19 cellular contexts compared by ENCODE assay signal in genomic region chr1:241888232-241888631, GRCh38. TPM values are rescaled to one million over a fixed set of nuclear protein-coding genes. Genes with fewer than 3 reads are reported as not detected.
DNase-seq lines count a peak whose midpoint lies in the region; ATAC-seq and TF ChIP-seq lines count a peak whose summit lies in the region.
"Had no signal": no experiment of that assay in that cellular context is flagged by ENCODE, and none has a peak within 500 bp of the region (broad histone marks: within the 10 kb centered on the region; RNA-seq: fewer than 3 reads in every experiment).

No MANE protein-coding gene starts in this region.

- H3K79me2 ChIP-seq in fibroblast of lung (ENCODE audit: control insufficient read depth, insufficient read depth, low read length): no peaks in the 10 kb centered on the region

- ATAC-seq in activated naive CD8-positive, alpha-beta T cell treated with anti-CD3 and anti-CD28 coated beads, Interleukin-2, amount 50 U/mL, for 24 hours: peak; percentile 68
- peak; percentile 92 for ATAC-seq in SK-N-SH treated with all-trans-retinoic acid at 6 μM for 48 hours
- peak; percentile 70 for ATAC-seq in stimulated activated effector memory CD8-positive, alpha-beta T cell treated with anti-CD3 and anti-CD28 coated beads, Interleukin-12 subunit alpha, Interleukin-12 subunit beta, amount 100 ng/mL, for 72 hours
- no peak for ATAC-seq in activated CD4-positive, CD25-positive, alpha-beta regulatory T cell treated with anti-CD3 and anti-CD28 coated beads, Interleukin-2, amount 50 U/mL, for 24 hours
- ATAC-seq: effector memory CD8-positive, alpha-beta T cell; naive thymus-derived CD8-positive, alpha-beta T cell; psoas muscle had no signal

- no peaks in the 10 kb centered on the region for H3K27me3 ChIP-seq in fibroblast of lung (ENCODE audit: control insufficient read depth, insufficient read depth, low read length)
- H3K27me3 ChIP-seq: vagina had no signal

- H3K4me3 ChIP-seq in fibroblast of lung (replicated peaks in 1 of 4; ENCODE audit: control extremely low read depth in 1 of 4, insufficient read depth in 1 of 4, low read depth in 3 of 4, low read length in 4 of 4): no peak overlapping the region
- H3K4me3 ChIP-seq: lung, psoas muscle, vagina had no signal

- no peak overlapping the region for H3K9ac ChIP-seq in fibroblast of lung (ENCODE audit: insufficient read depth, low read length)

- H3K4me2 ChIP-seq in fibroblast of lung (ENCODE audit: extremely low read depth, insufficient read depth, low read length): peak overlapping the region; percentile 25

- peaks cover 45% of the 10 kb centered on the region for H3K36me3 Mint-ChIP-seq in activated naive CD8-positive, alpha-beta T cell treated with anti-CD3 and anti-CD28 coated beads, Interleukin-2, amount 50 U/mL, for 24 hours (ENCODE audit: low read depth)
- H3K36me3 Mint-ChIP-seq in activated naive CD8-positive, alpha-beta T cell treated with anti-CD3 and anti-CD28 coated beads for 36 hours: peaks cover 46% of the 10 kb centered on the region
- H3K36me3 Mint-ChIP-seq in stimulated activated effector memory CD8-positive, alpha-beta T cell treated with anti-CD3 and anti-CD28 coated beads, Interleukin-12 subunit alpha, Interleukin-12 subunit beta, amount 100 ng/mL, for 72 hours: peaks cover 46% of the 10 kb centered on the region

- H3K27ac ChIP-seq in fibroblast of lung (ENCODE audit: insufficient read depth, low read length): no peak overlapping the region
- H3K27ac ChIP-seq: psoas muscle, vagina had no signal

- no peak overlapping the region for H3K27ac Mint-ChIP-seq in activated naive CD8-positive, alpha-beta T cell treated with anti-CD3 and anti-CD28 coated beads, Interleukin-2, amount 50 U/mL, for 24 hours
- no peak overlapping the region for H3K27ac Mint-ChIP-seq in activated naive CD8-positive, alpha-beta T cell treated with anti-CD3 and anti-CD28 coated beads for 36 hours
- no peak overlapping the region for H3K27ac Mint-ChIP-seq in stimulated activated effector memory CD8-positive, alpha-beta T cell treated with anti-CD3 and anti-CD28 coated beads, Interleukin-12 subunit alpha, Interleukin-12 subunit beta, amount 100 ng/mL, for 72 hours
- H3K27ac Mint-ChIP-seq: activated naive CD8-positive, alpha-beta T cell treated with anti-CD3 and anti-CD28 coated beads, Interleukin-2, amount 10 ng/mL, durations not matched to agents 7 days and 5 days; effector memory CD8-positive, alpha-beta T cell; naive thymus-derived CD8-positive, alpha-beta T cell had no signal

- peaks cover 3% of the 10 kb centered on the region for H3K4me1 Mint-ChIP-seq in activated naive CD8-positive, alpha-beta T cell treated with anti-CD3 and anti-CD28 coated beads, Interleukin-2, amount 50 U/mL, for 24 hours
- H3K4me1 Mint-ChIP-seq in activated naive CD8-positive, alpha-beta T cell treated with anti-CD3 and anti-CD28 coated beads for 36 hours: no peaks in the 10 kb centered on the region
- no peaks in the 10 kb centered on the region for H3K4me1 Mint-ChIP-seq in stimulated activated effector memory CD8-positive, alpha-beta T cell treated with anti-CD3 and anti-CD28 coated beads, Interleukin-12 subunit alpha, Interleukin-12 subunit beta, amount 100 ng/mL, for 72 hours
- H3K4me1 Mint-ChIP-seq: naive thymus-derived CD8-positive, alpha-beta T cell had no signal

- peaks cover 2% of the 10 kb centered on the region for H3K36me3 ChIP-seq in fibroblast of lung (ENCODE audit: control insufficient read depth, insufficient read depth, low read length)
- H3K36me3 ChIP-seq: vagina had no signal

- H4K20me1 ChIP-seq in fibroblast of lung (ENCODE audit: control insufficient read depth, extremely low read depth, insufficient read depth, low read length): no peaks in the 10 kb centered on the region

- no peak overlapping the region for H2AFZ ChIP-seq in fibroblast of lung (ENCODE audit: low read length)

- no peak for TF ChIP-seq CTCF in fibroblast of lung (conservative IDR thresholded peaks at IDR 0.05 in 1 of 2, IDR thresholded peaks at IDR 0.05 in 1 of 2; ENCODE audit: low read depth in 1 of 2, low read length in 2 of 2)

- H3K27me3 Mint-ChIP-seq in activated naive CD8-positive, alpha-beta T cell treated with anti-CD3 and anti-CD28 coated beads, Interleukin-2, amount 50 U/mL, for 24 hours: no peaks in the 10 kb centered on the region
- H3K27me3 Mint-ChIP-seq in activated naive CD8-positive, alpha-beta T cell treated with anti-CD3 and anti-CD28 coated beads for 36 hours: no peaks in the 10 kb centered on the region
- H3K27me3 Mint-ChIP-seq: activated naive CD8-positive, alpha-beta T cell treated with anti-CD3 and anti-CD28 coated beads, Interleukin-2, amount 10 ng/mL, durations not matched to agents 7 days and 5 days; effector memory CD8-positive, alpha-beta T cell; naive thymus-derived CD8-positive, alpha-beta T cell had no signal

- no peaks in the 10 kb centered on the region for H3K4me1 ChIP-seq in fibroblast of lung (ENCODE audit: control insufficient read depth, extremely low read depth, insufficient read depth, low read length)
- H3K4me1 ChIP-seq: psoas muscle, vagina had no signal

- H3K9me3 Mint-ChIP-seq in activated naive CD8-positive, alpha-beta T cell treated with anti-CD3 and anti-CD28 coated beads, Interleukin-2, amount 50 U/mL, for 24 hours: no peaks in the 10 kb centered on the region
- no peaks in the 10 kb centered on the region for H3K9me3 Mint-ChIP-seq in activated naive CD8-positive, alpha-beta T cell treated with anti-CD3 and anti-CD28 coated beads for 36 hours
- no peaks in the 10 kb centered on the region for H3K9me3 Mint-ChIP-seq in stimulated activated effector memory CD8-positive, alpha-beta T cell treated with anti-CD3 and anti-CD28 coated beads, Interleukin-12 subunit alpha, Interleukin-12 subunit beta, amount 100 ng/mL, for 72 hours
- H3K9me3 Mint-ChIP-seq: activated naive CD8-positive, alpha-beta T cell treated with anti-CD3 and anti-CD28 coated beads, Interleukin-2, amount 10 ng/mL, durations not matched to agents 7 days and 5 days; effector memory CD8-positive, alpha-beta T cell had no signal

- H3K9me3 ChIP-seq in fibroblast of lung (ENCODE audit: control insufficient read depth, insufficient read depth, low read depth, low read length): no peaks in the 10 kb centered on the region
- H3K9me3 ChIP-seq: psoas muscle, vagina had no signal

- no peak for DNase-seq in activated naive CD8-positive, alpha-beta T cell treated with anti-CD3 and anti-CD28 coated beads, Interleukin-2, amount 50 U/mL, for 24 hours
- no peak for DNase-seq in activated naive CD8-positive, alpha-beta T cell treated with anti-CD3 and anti-CD28 coated beads for 36 hours
- DNase-seq in fibroblast of lung (ENCODE audit: low read depth in 2 of 2) (peak; percentile 38 to 64), DMS53 treated with DMSO at 0.1 percent for 48 hours (lab: John Stamatoyannopoulos, UW; ENCODE audit: unreplicated experiment) (no peak)
- no peak for DNase-seq in stimulated activated effector memory CD8-positive, alpha-beta T cell treated with anti-CD3 and anti-CD28 coated beads, Interleukin-12 subunit alpha, Interleukin-12 subunit beta, amount 100 ng/mL, for 72 hours (ENCODE audit: low spot score in 2 of 2)
- DNase-seq in stimulated activated CD4-positive, alpha-beta T cell treated with anti-CD3 and anti-CD28 coated beads, Interleukin-4, amount 100 ng/mL, for 4 hours: no peak
- DNase-seq: ACHN; activated CD4-positive, alpha-beta T cell treated with anti-CD3 and anti-CD28 coated beads for 1 hour; activated naive CD8-positive, alpha-beta T cell treated with anti-CD3 and anti-CD28 coated beads, Interleukin-2, amount 10 ng/mL, durations not matched to agents 7 days and 5 days; effector memory CD8-positive, alpha-beta T cell; GOT3; naive thymus-derived CD8-positive, alpha-beta T cell; NCI-H226; psoas muscle; SHP77 had no signal

- no peak overlapping the region for H3K4me3 Mint-ChIP-seq in activated naive CD8-positive, alpha-beta T cell treated with anti-CD3 and anti-CD28 coated beads, Interleukin-2, amount 50 U/mL, for 24 hours
- no peak overlapping the region for H3K4me3 Mint-ChIP-seq in activated naive CD8-positive, alpha-beta T cell treated with anti-CD3 and anti-CD28 coated beads for 36 hours
- H3K4me3 Mint-ChIP-seq in stimulated activated effector memory CD8-positive, alpha-beta T cell treated with anti-CD3 and anti-CD28 coated beads, Interleukin-12 subunit alpha, Interleukin-12 subunit beta, amount 100 ng/mL, for 72 hours: no peak overlapping the region
- H3K4me3 Mint-ChIP-seq: activated naive CD8-positive, alpha-beta T cell treated with anti-CD3 and anti-CD28 coated beads, Interleukin-2, amount 10 ng/mL, durations not matched to agents 7 days and 5 days; effector memory CD8-positive, alpha-beta T cell; naive thymus-derived CD8-positive, alpha-beta T cell had no signal

TF ChIP-seq in SK-N-SH treated with all-trans-retinoic acid at 6 μM for 48 hours, 23 proteins besides CTCF, POLR2A, EP300 and RAD21:
- no peak for TF ChIP-seq ZFP3 (CRISPR knock-in tag; IDR thresholded peaks at IDR 0.05)
- TF ChIP-seq ESRRG (CRISPR knock-in tag; IDR thresholded peaks at IDR 0.05): no peak
- no peak for TF ChIP-seq PPARA (CRISPR knock-in tag; IDR thresholded peaks at IDR 0.05; ENCODE audit: borderline replicate concordance)
- no peak for TF ChIP-seq ZNF565 (CRISPR knock-in tag; conservative IDR thresholded peaks at IDR 0.05; ENCODE audit: low read depth)
- TF ChIP-seq, protein P1, sequence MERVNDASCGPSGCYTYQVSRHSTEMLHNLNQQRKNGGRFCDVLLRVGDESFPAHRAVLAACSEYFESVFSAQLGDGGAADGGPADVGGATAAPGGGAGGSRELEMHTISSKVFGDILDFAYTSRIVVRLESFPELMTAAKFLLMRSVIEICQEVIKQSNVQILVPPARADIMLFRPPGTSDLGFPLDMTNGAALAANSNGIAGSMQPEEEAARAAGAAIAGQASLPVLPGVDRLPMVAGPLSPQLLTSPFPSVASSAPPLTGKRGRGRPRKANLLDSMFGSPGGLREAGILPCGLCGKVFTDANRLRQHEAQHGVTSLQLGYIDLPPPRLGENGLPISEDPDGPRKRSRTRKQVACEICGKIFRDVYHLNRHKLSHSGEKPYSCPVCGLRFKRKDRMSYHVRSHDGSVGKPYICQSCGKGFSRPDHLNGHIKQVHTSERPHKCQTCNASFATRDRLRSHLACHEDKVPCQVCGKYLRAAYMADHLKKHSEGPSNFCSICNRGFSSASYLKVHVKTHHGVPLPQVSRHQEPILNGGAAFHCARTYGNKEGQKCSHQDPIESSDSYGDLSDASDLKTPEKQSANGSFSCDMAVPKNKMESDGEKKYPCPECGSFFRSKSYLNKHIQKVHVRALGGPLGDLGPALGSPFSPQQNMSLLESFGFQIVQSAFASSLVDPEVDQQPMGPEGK (CRISPR knock-in tag; IDR thresholded peaks at IDR 0.05; ENCODE audit: borderline replicate concordance): no peak
- no peak for TF ChIP-seq ZNF70 (CRISPR knock-in tag; IDR thresholded peaks at IDR 0.05)

RNA-seq across cellular contexts. Expression of gene EXO1, which starts 40.2 kb away (rescaled TPM):
- total RNA-seq in activated naive CD8-positive, alpha-beta T cell treated with anti-CD3 and anti-CD28 coated beads for 36 hours: 10 to 100 TPM; 91.8 to 94.8 TPM
- total RNA-seq in fibroblast of lung: 1.3 and 3.0 TPM in 2 replicates
- 7.2 and 14.6 TPM in 2 replicates for polyA plus RNA-seq in fibroblast of lung
- 4.8 and 9.8 TPM in 2 replicates for polyA plus RNA-seq in fibroblast of lung (2012)
- polyA minus RNA-seq in fibroblast of lung (ENCODE audit: low replicate concordance): 1.1 and 4.5 TPM in 2 replicates

Comparison
In these comparisons a context has a peak if more than half of its experiments do, and no peak if none do; other contexts are left out.
1. ATAC-seq: peak in activated naive CD8-positive, alpha-beta T cell treated with anti-CD3 and anti-CD28 coated beads, Interleukin-2, amount 50 U/mL, for 24 hours (single experiment), SK-N-SH treated with all-trans-retinoic acid at 6 μM for 48 hours (single experiment) and stimulated activated effector memory CD8-positive, alpha-beta T cell treated with anti-CD3 and anti-CD28 coated beads, Interleukin-12 subunit alpha, Interleukin-12 subunit beta, amount 100 ng/mL, for 72 hours (single experiment); none in activated CD4-positive, CD25-positive, alpha-beta regulatory T cell treated with anti-CD3 and anti-CD28 coated beads, Interleukin-2, amount 50 U/mL, for 24 hours (0 of 2).
2. DNase-seq: peak in fibroblast of lung (2 of 2); none in activated naive CD8-positive, alpha-beta T cell treated with anti-CD3 and anti-CD28 coated beads, Interleukin-2, amount 50 U/mL, for 24 hours (single experiment), activated naive CD8-positive, alpha-beta T cell treated with anti-CD3 and anti-CD28 coated beads for 36 hours (single experiment), stimulated activated effector memory CD8-positive, alpha-beta T cell treated with anti-CD3 and anti-CD28 coated beads, Interleukin-12 subunit alpha, Interleukin-12 subunit beta, amount 100 ng/mL, for 72 hours (0 of 2), stimulated activated CD4-positive, alpha-beta T cell treated with anti-CD3 and anti-CD28 coated beads, Interleukin-4, amount 100 ng/mL, for 4 hours (0 of 2) and DMS53 treated with DMSO at 0.1 percent for 48 hours (single experiment).
3. RNA of gene EXO1, which starts 40.2 kb away (total RNA-seq): 91.8 to 94.8 TPM in activated naive CD8-positive, alpha-beta T cell treated with anti-CD3 and anti-CD28 coated beads for 36 hours; 1.3 to 3.0 TPM in fibroblast of lung; every median in the first group is over 10 times any median in the second.